Comparison of ENCODE assay signal across 8 cellular contexts in the genomic region with DNA sequence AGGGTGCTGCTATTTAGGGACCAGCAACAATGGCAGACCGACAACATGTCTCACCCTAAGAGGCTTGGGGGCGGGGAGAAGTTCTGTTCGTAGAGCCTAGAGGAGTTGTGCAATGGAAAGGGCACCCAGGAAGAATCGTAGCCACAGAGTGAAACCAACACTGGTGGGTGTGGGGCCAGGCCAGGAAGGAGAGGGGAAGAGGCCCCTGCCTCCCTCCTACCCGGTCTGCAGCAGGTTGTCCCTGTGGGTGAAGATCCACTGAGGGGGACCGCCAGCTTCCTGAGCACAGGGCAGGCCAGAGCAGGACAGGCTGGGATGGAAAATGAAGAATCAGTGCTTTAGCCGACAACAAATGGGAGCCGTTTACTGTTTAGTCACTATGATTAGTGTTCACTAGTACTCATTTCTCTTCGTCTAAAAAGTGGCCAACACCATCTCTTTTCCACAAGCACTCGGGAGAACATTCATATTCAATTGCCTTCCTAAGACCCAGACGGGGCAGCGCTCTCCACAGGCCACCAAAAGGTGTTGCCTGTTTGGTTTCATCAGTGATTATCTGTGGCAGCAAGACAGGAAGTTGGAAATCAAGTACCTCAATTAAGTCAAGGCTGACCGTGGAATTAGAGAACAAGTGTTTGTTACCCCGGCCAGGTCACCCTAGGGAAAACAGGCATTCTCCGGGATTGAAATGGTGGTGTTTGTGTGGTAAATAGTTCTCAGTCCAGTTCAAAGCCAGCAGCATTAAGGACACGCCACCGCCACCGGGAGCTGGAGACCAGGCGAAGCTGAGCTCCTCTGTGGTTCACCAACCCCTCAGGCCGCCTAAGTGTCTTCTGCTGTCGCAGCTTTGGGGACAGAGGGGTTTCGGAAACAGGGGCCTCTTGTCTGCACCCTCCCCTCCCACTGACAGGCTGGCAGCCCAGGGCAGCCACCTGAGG. TPM values are rescaled to one million over a fixed set of nuclear protein-coding genes. Genes with fewer than 3 reads are reported as not detected.
DNase-seq lines count a peak whose midpoint lies in the region; TF ChIP-seq lines count a peak whose summit lies in the region.

No MANE protein-coding gene starts in this region.

- TF ChIP-seq CTCF in DOHH2 (IDR thresholded peaks at IDR 0.05; ENCODE audit: low read depth, low read length, poor library complexity, severe bottlenecking) (no peak), epithelial cell of esophagus (IDR thresholded peaks at IDR 0.05; ENCODE audit: insufficient read depth, low read depth, low read length, missing control alignments) (no peak), neural cell (IDR thresholded peaks at IDR 0.05; ENCODE audit: poor library complexity, severe bottlenecking) (no peak), GM10248 (IDR thresholded peaks at IDR 0.05; ENCODE audit: control extremely low read depth, extremely low read depth, low read depth, missing control alignments) (no peak)

- peak overlapping the region; percentile 93 for H3K27ac Mint-ChIP-seq in activated CD4-positive, alpha-beta memory T cell treated with anti-CD3 and anti-CD28 coated beads, Interleukin-2, amount 10 ng/mL, durations not matched to agents 7 days and 5 days

- H3K9ac ChIP-seq in Karpas-422 (ENCODE audit: low read length) = peak overlapping the region; percentile 47
- H3K9ac ChIP-seq in neural cell (ENCODE audit: low read length) = no peak overlapping the region

- H3K9me3 ChIP-seq in DOHH2 (ENCODE audit: control insufficient read depth, insufficient read depth, low read length) (no peaks in the 10 kb centered on the region), Karpas-422 (ENCODE audit: low read length) (no peaks in the 10 kb centered on the region), neural cell (ENCODE audit: low read length) (no peaks in the 10 kb centered on the region), thymus (ENCODE audit: control insufficient read depth) (no peaks in the 10 kb centered on the region)

- DNase-seq in Karpas-422 (no peak), epithelial cell of esophagus (ENCODE audit: low read depth) (no peak), NCI-H1694 treated with DMSO at 0.1 percent for 48 hours (lab: John Stamatoyannopoulos, UW) (no peak), GM10248 (ENCODE audit: extremely low spot score) (no peak)
- DNase-seq in activated CD4-positive, alpha-beta memory T cell treated with anti-CD3 and anti-CD28 coated beads, Interleukin-2, amount 10 ng/mL, durations not matched to agents 7 days and 5 days = peak; percentile 67

- peak overlapping the region; percentile 74 for H3K4me3 ChIP-seq in DOHH2 (ENCODE audit: low read length)
- peak overlapping the region; percentile 54; the same call in 1 of the 2 replicates for H3K4me3 ChIP-seq in Karpas-422 (ENCODE audit: low read length)
- peak overlapping the region; percentile 49 for H3K4me3 ChIP-seq in epithelial cell of esophagus (ENCODE audit: low read length)
- H3K4me3 ChIP-seq in neural cell (ENCODE audit: low read length) = peak overlapping the region; percentile 80
- H3K4me3 ChIP-seq in thymus (ENCODE audit: low read length) = peak overlapping the region; percentile 82

- H3K27ac ChIP-seq in DOHH2 (ENCODE audit: low read depth, low read length) = no peak overlapping the region
- no peak overlapping the region for H3K27ac ChIP-seq in Karpas-422 (ENCODE audit: low read length)
- H3K27ac ChIP-seq in neural cell (ENCODE audit: low read length) = no peak overlapping the region
- H3K27ac ChIP-seq in thymus (ENCODE audit: low read depth) = peak overlapping the region; percentile 3

- H3K4me1 ChIP-seq in DOHH2 (ENCODE audit: control insufficient read depth, low read length) = peaks cover 38% of the 10 kb centered on the region
- peaks cover 18% of the 10 kb centered on the region for H3K4me1 ChIP-seq in Karpas-422 (ENCODE audit: low read length)
- peaks cover 2% of the 10 kb centered on the region for H3K4me1 ChIP-seq in thymus (ENCODE audit: control insufficient read depth, insufficient read depth, low read length)

- H3K4me3 Mint-ChIP-seq in activated CD4-positive, alpha-beta memory T cell treated with anti-CD3 and anti-CD28 coated beads, Interleukin-2, amount 10 ng/mL, durations not matched to agents 7 days and 5 days = peak overlapping the region; percentile 82

- peak overlapping the region; percentile 74; the same call in 1 of the 2 replicates for H2AFZ ChIP-seq in Karpas-422 (ENCODE audit: low read length)
- no peak overlapping the region for H2AFZ ChIP-seq in neural cell (ENCODE audit: low read depth, low read length)

- peak overlapping the region; percentile 84 for H3K4me2 ChIP-seq in DOHH2 (ENCODE audit: low read length)
- H3K4me2 ChIP-seq in Karpas-422 (ENCODE audit: low read depth, low read length, poor library complexity, severe bottlenecking) = peak overlapping the region; percentile 71
- no peak overlapping the region for H3K4me2 ChIP-seq in neural cell (ENCODE audit: low read length)

- POLR2A ChIA-PET in activated CD4-positive, alpha-beta memory T cell treated with anti-CD3 and anti-CD28 coated beads, Interleukin-2, amount 10 ng/mL, durations not matched to agents 7 days and 5 days (lab: Charles Lee) = interaction anchor here (0.9 to 1.3 kb wide), 2 partner anchors 14 to 101 kb away, joined by 5 to 9 read pairs; a partner anchor contains a TSS
- POLR2A ChIA-PET in GM10248 (lab: Yijun Ruan, JAX) = no interaction called here

- CTCF ChIA-PET in activated CD4-positive, alpha-beta memory T cell treated with anti-CD3 and anti-CD28 coated beads, Interleukin-2, amount 10 ng/mL, durations not matched to agents 7 days and 5 days (lab: Charles Lee) = interaction anchor here (0.8 kb wide), 1 partner anchor 49 kb away, joined by 3 read pairs; no protein-coding TSS in a partner anchor
- CTCF ChIA-PET in GM10248 (lab: Yijun Ruan, JAX) = interaction anchor here (1.2 kb wide), 1 partner anchor 185 kb away, joined by 6 read pairs; no protein-coding TSS in a partner anchor

- TF ChIP-seq RAD21 in neural cell (conservative IDR thresholded peaks at IDR 0.05) = no peak

- H3K36me3 ChIP-seq in DOHH2 (ENCODE audit: control insufficient read depth, low read length) (no peaks in the 10 kb centered on the region), Karpas-422 (ENCODE audit: insufficient read depth, low read length) (no peaks in the 10 kb centered on the region), neural cell (ENCODE audit: insufficient read depth, low read length) (no peaks in the 10 kb centered on the region), thymus (ENCODE audit: control insufficient read depth, insufficient read depth) (no peaks in the 10 kb centered on the region)

- H3K9me2 ChIP-seq in DOHH2 (replicated peaks; ENCODE audit: control insufficient read depth, low read length) = no peaks in the 10 kb centered on the region
- no peaks in the 10 kb centered on the region for H3K9me2 ChIP-seq in Karpas-422 (replicated peaks; ENCODE audit: insufficient read depth, low read length)
- no peaks in the 10 kb centered on the region for H3K9me2 ChIP-seq in neural cell (ENCODE audit: insufficient read depth, low read length)

- H3K4me1 Mint-ChIP-seq in activated CD4-positive, alpha-beta memory T cell treated with anti-CD3 and anti-CD28 coated beads, Interleukin-2, amount 10 ng/mL, durations not matched to agents 7 days and 5 days = peaks cover 45% of the 10 kb centered on the region

- H3K79me2 ChIP-seq in DOHH2 (ENCODE audit: control insufficient read depth, low read length) (peaks cover 34% of the 10 kb centered on the region), Karpas-422 (ENCODE audit: low read length) (no peaks in the 10 kb centered on the region), neural cell (replicated peaks; ENCODE audit: insufficient read depth, low read length) (peaks cover 14% of the 10 kb centered on the region)

- WGBS in thymus = 57% methylated on average over 22 of the region's 22 CpGs

- no peaks in the 10 kb centered on the region for H3K9me3 Mint-ChIP-seq in activated CD4-positive, alpha-beta memory T cell treated with anti-CD3 and anti-CD28 coated beads, Interleukin-2, amount 10 ng/mL, durations not matched to agents 7 days and 5 days

- peaks cover 14% of the 10 kb centered on the region for H4K20me1 ChIP-seq in DOHH2 (ENCODE audit: control insufficient read depth, insufficient read depth, low read depth, low read length)
- no peaks in the 10 kb centered on the region for H4K20me1 ChIP-seq in Karpas-422 (ENCODE audit: insufficient read depth, low read depth, low read length)
- no peaks in the 10 kb centered on the region for H4K20me1 ChIP-seq in neural cell (ENCODE audit: insufficient read depth)

- TF ChIP-seq EP300 in neural cell (conservative IDR thresholded peaks at IDR 0.05; ENCODE audit: poor library complexity, severe bottlenecking) = no peak

- peaks cover 2% of the 10 kb centered on the region; the same call in 1 of the 2 replicates for H3F3A ChIP-seq in DOHH2 (ENCODE audit: control insufficient read depth, insufficient read depth)
- no peaks in the 10 kb centered on the region for H3F3A ChIP-seq in neural cell (ENCODE audit: insufficient read depth, low read length, poor library complexity, severe bottlenecking)

- no peaks in the 10 kb centered on the region for H3K27me3 ChIP-seq in DOHH2 (ENCODE audit: control insufficient read depth, low read length)
- H3K27me3 ChIP-seq in Karpas-422 (ENCODE audit: low read length) = no peaks in the 10 kb centered on the region
- H3K27me3 ChIP-seq in neural cell (ENCODE audit: insufficient read depth, low read depth, low read length) = no peaks in the 10 kb centered on the region
- H3K27me3 ChIP-seq in thymus (ENCODE audit: control insufficient read depth, insufficient read depth) = peaks cover 10% of the 10 kb centered on the region

- H3K36me3 Mint-ChIP-seq in activated CD4-positive, alpha-beta memory T cell treated with anti-CD3 and anti-CD28 coated beads, Interleukin-2, amount 10 ng/mL, durations not matched to agents 7 days and 5 days (ENCODE audit: low read depth) = peaks cover 21% of the 10 kb centered on the region

- H3K27me3 Mint-ChIP-seq in activated CD4-positive, alpha-beta memory T cell treated with anti-CD3 and anti-CD28 coated beads, Interleukin-2, amount 10 ng/mL, durations not matched to agents 7 days and 5 days = no peaks in the 10 kb centered on the region

TF ChIP-seq in neural cell, 6 proteins besides CTCF, POLR2A, EP300 and RAD21 (continues in another document):
- no peak for TF ChIP-seq MXI1 (conservative IDR thresholded peaks at IDR 0.05; ENCODE audit: poor library complexity, severe bottlenecking)
- TF ChIP-seq EZH2 (IDR thresholded peaks at IDR 0.05; ENCODE audit: borderline replicate concordance, insufficient read depth, low read length, poor library complexity, severe bottlenecking) = no peak
- TF ChIP-seq TAF1 (IDR thresholded peaks at IDR 0.05; ENCODE audit: low read depth) = no peak
- no peak for TF ChIP-seq SMC3 (conservative IDR thresholded peaks at IDR 0.05; ENCODE audit: poor library complexity)
- TF ChIP-seq POLR2AphosphoS5 (IDR thresholded peaks at IDR 0.05) = no peak

RNA-seq across cellular contexts. Expression of a gene that starts 1.0 kb away (rescaled TPM):
- total RNA-seq in Karpas-422 (2014; rRNA removed; shearing (Covaris generic); ENCODE audit: low replicate concordance) = 0.11 and 0.83 TPM in 2 replicates
- 10 to 100 TPM; 52.5 to 53.3 TPM for total RNA-seq in activated CD4-positive, alpha-beta memory T cell treated with anti-CD3 and anti-CD28 coated beads, Interleukin-2, amount 10 ng/mL, durations not matched to agents 7 days and 5 days
- polyA plus RNA-seq in neural cell = 3.0 TPM in 2 replicates
- polyA minus RNA-seq in neural cell = 9.5 and 12.3 TPM in 2 replicates
- 7.2 TPM for polyA plus RNA-seq in thymus

Comparison
In these comparisons a context has a peak if more than half of its experiments do, and no peak if none do; other contexts are left out.
1. RNA of a gene that starts 1.0 kb away (total RNA-seq): 52.5 to 53.3 TPM in activated CD4-positive, alpha-beta memory T cell treated with anti-CD3 and anti-CD28 coated beads, Interleukin-2, amount 10 ng/mL, durations not matched to agents 7 days and 5 days; 0.11 to 0.83 TPM in Karpas-422; every median in the first group is over 10 times any median in the second.
2. Peak in every context shown above with its lines, with median percentiles within 50 percentile points of each other: H3K4me3 ChIP-seq.